Comparison of ENCODE assay signal across 26 cellular contexts in the genomic region with DNA sequence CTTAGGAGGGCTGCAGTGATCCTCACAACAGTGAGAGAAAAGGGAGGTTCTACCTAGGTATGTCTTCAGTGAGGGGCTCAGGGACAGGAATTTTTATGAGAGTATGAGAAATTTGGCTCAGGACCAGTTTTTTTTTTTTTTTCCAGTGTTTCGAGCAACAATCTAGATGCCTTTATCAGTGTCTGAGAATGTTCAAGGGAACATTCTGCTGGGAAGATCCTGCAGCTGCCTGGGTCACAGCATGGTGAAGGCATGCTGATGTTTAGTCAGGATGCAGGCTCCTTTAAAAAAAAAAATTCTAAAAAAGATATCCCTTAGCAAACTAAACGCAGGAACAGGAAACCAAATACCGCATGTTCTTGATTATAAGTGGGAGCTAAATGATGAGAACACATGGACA. TPM values are rescaled to one million over a fixed set of nuclear protein-coding genes. Genes with fewer than 3 reads are reported as not detected.
DNase-seq lines count a peak whose midpoint lies in the region; ATAC-seq, FAIRE-seq and TF ChIP-seq lines count a peak whose summit lies in the region.
"Had no signal": no experiment of that assay in that cellular context is flagged by ENCODE, and none has a peak within 500 bp of the region (broad histone marks: within the 10 kb centered on the region; RNA-seq: fewer than 3 reads in every experiment).

No MANE protein-coding gene starts in this region.

- 56% methylated on average over 3 of the region's 3 CpGs for WGBS in SK-N-SH (ENCODE audit: low lambda C conversion rate)

- no peak overlapping the region for H3K27ac ChIP-seq in SK-N-SH (ENCODE audit: low read depth in 2 of 2, low read length in 1 of 2)
- H3K27ac ChIP-seq: 22Rv1; BLaER1 treated with 17β-estradiol and CSF1 and Interleukin-3, amounts not matched to agents 10 nM and 100 nM; KMS-11; lower lobe of right lung had no signal

- no peaks in the 10 kb centered on the region for H3K27me3 ChIP-seq in SK-N-SH (ENCODE audit: insufficient read depth)
- H3K27me3 ChIP-seq: BLaER1 treated with 17β-estradiol and CSF1 and Interleukin-3, amounts not matched to agents 10 nM and 100 nM had no signal

- POLR2A ChIA-PET in SK-N-SH (lab: Yijun Ruan, JAX) = no interaction called here

- H3K36me3 ChIP-seq in SK-N-SH (replicated peaks in 1 of 2; ENCODE audit: control insufficient read depth in 1 of 2, insufficient read depth in 2 of 2, low read length in 1 of 2) = peaks cover 0 to 5% of the 10 kb centered on the region in 2 experiments

- H3K9me2 ChIP-seq in SK-N-SH = no peaks in the 10 kb centered on the region

- peaks cover 3% of the 10 kb centered on the region for H3F3A ChIP-seq in SK-N-SH (replicated peaks; ENCODE audit: insufficient read depth)

- TF ChIP-seq RAD21 in SK-N-SH (IDR thresholded peaks at IDR 0.05; ENCODE audit: low read length) = no peak

- no peaks in the 10 kb centered on the region for H3K4me1 ChIP-seq in SK-N-SH (ENCODE audit: control insufficient read depth in 1 of 2, insufficient read depth in 2 of 2, low read depth in 1 of 2, low read length in 1 of 2)
- H3K4me1 ChIP-seq: lower lobe of right lung had no signal

- no peaks in the 10 kb centered on the region for H3K79me2 ChIP-seq in SK-N-SH (ENCODE audit: insufficient read depth)

- TF ChIP-seq EP300 in SK-N-SH (IDR thresholded peaks at IDR 0.05; ENCODE audit: borderline replicate concordance in 1 of 2, low read depth in 1 of 2, low read length in 1 of 2) = no peak

- no peak overlapping the region for H3K9ac ChIP-seq in SK-N-SH
- H3K9ac ChIP-seq: BLaER1 treated with 17β-estradiol and CSF1 and Interleukin-3, amounts not matched to agents 10 nM and 100 nM; KMS-11 had no signal

- H3K4me2 ChIP-seq in SK-N-SH = no peak overlapping the region
- H3K4me2 ChIP-seq: BLaER1 treated with 17β-estradiol and CSF1 and Interleukin-3, amounts not matched to agents 10 nM and 100 nM; KMS-11 had no signal

- ATAC-seq in SK-N-SH treated with all-trans-retinoic acid at 6 μM for 48 hours (peak; percentile 21; the same call in 2 of the 3 replicates), GM21515 (IDR thresholded peaks at IDR 0.05; ENCODE audit: unreplicated experiment) (no peak)
- ATAC-seq: lower lobe of right lung had no signal

- H3K4me3 ChIP-seq in SK-N-SH (ENCODE audit: low read depth in 2 of 2, low read length in 1 of 2) (no peak overlapping the region), fibroblast of villous mesenchyme (ENCODE audit: low read depth, low read length) (no peak overlapping the region)
- H3K4me3 ChIP-seq: BLaER1 treated with 17β-estradiol and CSF1 and Interleukin-3, amounts not matched to agents 10 nM and 100 nM; lower lobe of right lung had no signal

- no peak overlapping the region for H2AFZ ChIP-seq in SK-N-SH (ENCODE audit: low read depth)

- DNase-seq in SK-N-SH = no peak
- peak; percentile 11 for DNase-seq in astrocyte of the hippocampus (ENCODE audit: low read depth, low spot score)
- peak; percentile 89 for DNase-seq in fibroblast of villous mesenchyme (ENCODE audit: low read depth)
- DNase-seq in urothelium cell line (ENCODE audit: low spot score) = peak; percentile 17
- DNase-seq in NCI-H2029 treated with DMSO at 0.1 percent for 48 hours (lab: John Stamatoyannopoulos, UW) = no peak
- no peak for DNase-seq in NCI-H2196 (lab: John Stamatoyannopoulos, UW; ENCODE audit: unreplicated experiment)
- DNase-seq: activated CD4-positive, alpha-beta T cell treated with anti-CD3 and anti-CD28 coated beads for 4 hours; activated naive CD8-positive, alpha-beta T cell treated with anti-CD3 and anti-CD28 coated beads for 36 hours; hypothalamus; lower lobe of right lung; NCI-H1092; NCI-H2081 treated with DMSO at 0.1 percent for 48 hours; NCI-H510A treated with DMSO at 0.1 percent for 48 hours; occipital lobe; retina; stimulated activated CD4-positive, alpha-beta T cell treated with anti-CD3 and anti-CD28 coated beads, Interleukin-12 subunit alpha, Interleukin-12 subunit beta, amount 100 ng/mL, for 4 hours had no signal

- no peaks in the 10 kb centered on the region for H4K20me1 ChIP-seq in SK-N-SH (ENCODE audit: insufficient read depth)

- no peak for FAIRE-seq in urothelium cell line (lab: Jason Lieb, UNC)
- FAIRE-seq: endometrium, frontal cortex, GM18507, kidney, TTC549 had no signal

- TF ChIP-seq CTCF in SK-N-SH (IDR thresholded peaks at IDR 0.05) (no peak), fibroblast of villous mesenchyme (IDR thresholded peaks at IDR 0.05; ENCODE audit: insufficient read depth, low read depth, low read length) (no peak)

- CTCF ChIA-PET in SK-N-SH (lab: Yijun Ruan, JAX) = no interaction called here

- H3K9me3 ChIP-seq in SK-N-SH = no peaks in the 10 kb centered on the region
- H3K9me3 ChIP-seq: lower lobe of right lung had no signal

TF ChIP-seq in SK-N-SH treated with all-trans-retinoic acid at 6 μM for 48 hours, 23 proteins besides CTCF, POLR2A, EP300 and RAD21 (continues in another document):
- no peak for TF ChIP-seq ZFP3 (CRISPR knock-in tag; IDR thresholded peaks at IDR 0.05)
- TF ChIP-seq TOX (CRISPR knock-in tag; IDR thresholded peaks at IDR 0.05; ENCODE audit: borderline replicate concordance) = no peak
- no peak for TF ChIP-seq BACH2 (CRISPR knock-in tag; IDR thresholded peaks at IDR 0.05; ENCODE audit: borderline replicate concordance)
- TF ChIP-seq GLIS3 (CRISPR knock-in tag; IDR thresholded peaks at IDR 0.05) = no peak
- TF ChIP-seq ESRRG (CRISPR knock-in tag; IDR thresholded peaks at IDR 0.05) = no peak
- TF ChIP-seq, protein P1, sequence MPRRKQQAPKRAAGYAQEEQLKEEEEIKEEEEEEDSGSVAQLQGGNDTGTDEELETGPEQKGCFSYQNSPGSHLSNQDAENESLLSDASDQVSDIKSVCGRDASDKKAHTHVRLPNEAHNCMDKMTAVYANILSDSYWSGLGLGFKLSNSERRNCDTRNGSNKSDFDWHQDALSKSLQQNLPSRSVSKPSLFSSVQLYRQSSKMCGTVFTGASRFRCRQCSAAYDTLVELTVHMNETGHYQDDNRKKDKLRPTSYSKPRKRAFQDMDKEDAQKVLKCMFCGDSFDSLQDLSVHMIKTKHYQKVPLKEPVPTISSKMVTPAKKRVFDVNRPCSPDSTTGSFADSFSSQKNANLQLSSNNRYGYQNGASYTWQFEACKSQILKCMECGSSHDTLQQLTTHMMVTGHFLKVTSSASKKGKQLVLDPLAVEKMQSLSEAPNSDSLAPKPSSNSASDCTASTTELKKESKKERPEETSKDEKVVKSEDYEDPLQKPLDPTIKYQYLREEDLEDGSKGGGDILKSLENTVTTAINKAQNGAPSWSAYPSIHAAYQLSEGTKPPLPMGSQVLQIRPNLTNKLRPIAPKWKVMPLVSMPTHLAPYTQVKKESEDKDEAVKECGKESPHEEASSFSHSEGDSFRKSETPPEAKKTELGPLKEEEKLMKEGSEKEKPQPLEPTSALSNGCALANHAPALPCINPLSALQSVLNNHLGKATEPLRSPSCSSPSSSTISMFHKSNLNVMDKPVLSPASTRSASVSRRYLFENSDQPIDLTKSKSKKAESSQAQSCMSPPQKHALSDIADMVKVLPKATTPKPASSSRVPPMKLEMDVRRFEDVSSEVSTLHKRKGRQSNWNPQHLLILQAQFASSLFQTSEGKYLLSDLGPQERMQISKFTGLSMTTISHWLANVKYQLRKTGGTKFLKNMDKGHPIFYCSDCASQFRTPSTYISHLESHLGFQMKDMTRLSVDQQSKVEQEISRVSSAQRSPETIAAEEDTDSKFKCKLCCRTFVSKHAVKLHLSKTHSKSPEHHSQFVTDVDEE (CRISPR knock-in tag; IDR thresholded peaks at IDR 0.05) = no peak
- TF ChIP-seq RARB (CRISPR knock-in tag; IDR thresholded peaks at IDR 0.05) = no peak

TF ChIP-seq in SK-N-SH, 30 proteins besides CTCF, POLR2A, EP300 and RAD21:
- TF ChIP-seq RFX5 (IDR thresholded peaks at IDR 0.05; ENCODE audit: low read length) = no peak
- TF ChIP-seq FOSL2 (IDR thresholded peaks at IDR 0.05; ENCODE audit: borderline replicate concordance, low read depth) = no peak
- TF ChIP-seq MXI1 (IDR thresholded peaks at IDR 0.05; ENCODE audit: low read depth, low read length) = no peak
- TF ChIP-seq JUND (IDR thresholded peaks at IDR 0.05) = no peak
- no peak for TF ChIP-seq MEF2A (IDR thresholded peaks at IDR 0.05; ENCODE audit: borderline replicate concordance, low read depth)
- TF ChIP-seq NFIC (IDR thresholded peaks at IDR 0.05; ENCODE audit: borderline replicate concordance) = no peak; the same call in 1 of the 2 replicates
- TF ChIP-seq GABPA (IDR thresholded peaks at IDR 0.05; ENCODE audit: low read depth) = no peak
- no peak for TF ChIP-seq NRF1 (IDR thresholded peaks at IDR 0.05; ENCODE audit: low read depth, low read length)

RNA-seq across cellular contexts. Expression of a gene that starts 31.0 kb away (rescaled TPM):
- 49.5 and 59.2 TPM in 2 replicates for polyA plus RNA-seq in SK-N-SH (2012; rRNA removed)
- polyA plus RNA-seq in SK-N-SH (2012; cell fraction: cytosol; rRNA removed) = 67.7 and 89.6 TPM in 2 replicates
- polyA plus RNA-seq in SK-N-SH (2012; cell fraction: nucleus; rRNA removed) = 21.6 and 33.3 TPM in 2 replicates
- 77.6 and 108 TPM in 2 replicates for total RNA-seq in fibroblast of villous mesenchyme

RNA-seq across cellular contexts. Expression of a gene that starts 32.2 kb away (rescaled TPM):
- 15.0 and 20.8 TPM in 2 replicates for polyA plus RNA-seq in SK-N-SH (2012; rRNA removed)
- 19.9 and 20.2 TPM in 2 replicates for polyA plus RNA-seq in SK-N-SH (2012; cell fraction: cytosol; rRNA removed)
- 13.9 and 20.2 TPM in 2 replicates for polyA plus RNA-seq in SK-N-SH (2012; cell fraction: nucleus; rRNA removed)
- 13.5 and 19.0 TPM in 2 replicates for total RNA-seq in fibroblast of villous mesenchyme

RNA-seq across cellular contexts. Expression of a gene that starts 43.4 kb away (rescaled TPM):
- 146 and 185 TPM in 2 replicates for polyA plus RNA-seq in SK-N-SH (2012; rRNA removed)
- polyA plus RNA-seq in SK-N-SH (2012; cell fraction: cytosol; rRNA removed) = 89.0 and 113 TPM in 2 replicates
- polyA plus RNA-seq in SK-N-SH (2012; cell fraction: nucleus; rRNA removed) = 84.6 and 136 TPM in 2 replicates
- total RNA-seq in fibroblast of villous mesenchyme = 78.9 and 123 TPM in 2 replicates

Comparison
In these comparisons a context has a peak if more than half of its experiments do, and no peak if none do; other contexts are left out.
1. DNase-seq: peak in astrocyte of the hippocampus (single experiment), fibroblast of villous mesenchyme (single experiment) and urothelium cell line (single experiment); none in SK-N-SH (single experiment), NCI-H2029 treated with DMSO at 0.1 percent for 48 hours (single experiment) and NCI-H2196 (single experiment).